Comparison of ENCODE assay signal across 18 cellular contexts in the genomic region with DNA sequence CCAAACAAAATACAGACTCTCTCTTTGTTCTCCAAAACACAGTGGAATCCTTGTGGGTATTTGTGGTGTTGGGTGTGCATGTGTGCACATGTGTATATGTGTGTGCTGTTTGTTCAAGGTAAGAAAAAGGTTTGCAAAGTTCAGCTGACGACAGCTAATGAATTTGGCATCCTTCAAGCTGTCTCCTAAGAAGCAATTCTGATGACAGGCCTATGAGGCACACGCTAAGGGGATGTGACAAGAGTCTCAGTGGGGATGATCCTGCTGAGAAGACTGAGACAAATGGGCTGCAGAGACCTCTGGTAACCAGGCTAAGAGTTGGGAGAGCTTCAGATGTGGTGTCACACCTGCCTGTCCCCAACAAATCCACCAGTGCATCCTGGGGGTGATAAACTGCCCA. TPM values are rescaled to one million over a fixed set of nuclear protein-coding genes. Genes with fewer than 3 reads are reported as not detected.
DNase-seq lines count a peak whose midpoint lies in the region; ATAC-seq, FAIRE-seq and TF ChIP-seq lines count a peak whose summit lies in the region.
"Had no signal": no experiment of that assay in that cellular context is flagged by ENCODE, and none has a peak within 500 bp of the region (broad histone marks: within the 10 kb centered on the region; RNA-seq: fewer than 3 reads in every experiment).

No MANE protein-coding gene starts in this region.

- H3K9me1 ChIP-seq in keratinocyte (ENCODE audit: control insufficient read depth, extremely low read depth, insufficient read depth, low read length): no peaks in the 10 kb centered on the region

- H3K79me2 ChIP-seq in keratinocyte (ENCODE audit: control insufficient read depth, insufficient read depth, low read length): no peaks in the 10 kb centered on the region

- DNase-seq in bronchial epithelial cell (ENCODE audit: low read depth): no peak
- DNase-seq in keratinocyte (ENCODE audit: low read depth, low spot score): no peak
- no peak for DNase-seq in activated T-cell treated with anti-CD3 and anti-CD28 coated beads, Interleukin-2, amount 50 U/mL, for 48 hours
- no peak for DNase-seq in activated naive CD4-positive, alpha-beta T cell (lab: John Stamatoyannopoulos, UW)
- DNase-seq: C1 segment of cervical spinal cord; Calu3; CD4-positive, alpha-beta memory T cell; COR-L47; DMS53; DMS79 treated with DMSO at 0.1 percent for 48 hours; H7; HCEC 1CT had no signal

- no peak overlapping the region for H3K27ac Mint-ChIP-seq in stimulated activated memory B cell treated with anti-CD40 and anti-IgM and Interleukin-4, amounts not matched to agents 10 μg/mL and 1 μg/mL and 100 μg/mL, for 72 hours
- H3K27ac Mint-ChIP-seq: CD4-positive, alpha-beta memory T cell had no signal

- no peak overlapping the region for H3K4me3 Mint-ChIP-seq in stimulated activated memory B cell treated with anti-CD40 and anti-IgM and Interleukin-4, amounts not matched to agents 10 μg/mL and 1 μg/mL and 100 μg/mL, for 72 hours
- H3K4me3 Mint-ChIP-seq: CD4-positive, alpha-beta memory T cell had no signal

- no peak overlapping the region for H3K27ac ChIP-seq in keratinocyte (ENCODE audit: control insufficient read depth, insufficient read depth, low read length)

- H2AFZ ChIP-seq in keratinocyte (ENCODE audit: control insufficient read depth, low read length): no peak overlapping the region

- H3K9me3 ChIP-seq in keratinocyte (ENCODE audit: control insufficient read depth, low read depth, low read length): no peaks in the 10 kb centered on the region

- H3K4me1 ChIP-seq in keratinocyte (ENCODE audit: control insufficient read depth, extremely low read depth, insufficient read depth, low read length): no peaks in the 10 kb centered on the region

- H3K4me3 ChIP-seq in bronchial epithelial cell (ENCODE audit: low read depth, low read length) (no peak overlapping the region), keratinocyte (ENCODE audit: control insufficient read depth in 2 of 3, extremely low read depth in 1 of 3, insufficient read depth in 2 of 3, low read depth in 1 of 3, low read length in 3 of 3) (no peak overlapping the region)

- no peaks in the 10 kb centered on the region for H3K36me3 Mint-ChIP-seq in stimulated activated memory B cell treated with anti-CD40 and anti-IgM and Interleukin-4, amounts not matched to agents 10 μg/mL and 1 μg/mL and 100 μg/mL, for 72 hours
- H3K36me3 Mint-ChIP-seq: CD4-positive, alpha-beta memory T cell had no signal

- H3K27me3 Mint-ChIP-seq in stimulated activated memory B cell treated with anti-CD40 and anti-IgM and Interleukin-4, amounts not matched to agents 10 μg/mL and 1 μg/mL and 100 μg/mL, for 72 hours: peaks cover 31% of the 10 kb centered on the region

- dilution Hi-C loops in keratinocyte (cut with MboI; ENCODE audit: extremely low pct_ligation_motif_present, low sequenced_read_pairs): no loop called here

- H3K36me3 ChIP-seq in bronchial epithelial cell (ENCODE audit: control insufficient read depth, insufficient read depth, low read length) (no peaks in the 10 kb centered on the region), keratinocyte (ENCODE audit: control insufficient read depth in 2 of 2, extremely low read depth in 1 of 2, insufficient read depth in 2 of 2, low read length in 2 of 2) (no peaks in the 10 kb centered on the region)

- peak overlapping the region; percentile 4 for H3K4me2 ChIP-seq in keratinocyte (ENCODE audit: control insufficient read depth, extremely low read depth, insufficient read depth, low read depth, low read length)

- H3K27me3 ChIP-seq in bronchial epithelial cell (ENCODE audit: control insufficient read depth, insufficient read depth, low read length): no peaks in the 10 kb centered on the region
- no peaks in the 10 kb centered on the region for H3K27me3 ChIP-seq in keratinocyte (ENCODE audit: control insufficient read depth, extremely low read depth, insufficient read depth, low read length)

- no peaks in the 10 kb centered on the region for H3K4me1 Mint-ChIP-seq in stimulated activated memory B cell treated with anti-CD40 and anti-IgM and Interleukin-4, amounts not matched to agents 10 μg/mL and 1 μg/mL and 100 μg/mL, for 72 hours
- H3K4me1 Mint-ChIP-seq: CD4-positive, alpha-beta memory T cell had no signal

- H3K9me3 Mint-ChIP-seq in stimulated activated memory B cell treated with anti-CD40 and anti-IgM and Interleukin-4, amounts not matched to agents 10 μg/mL and 1 μg/mL and 100 μg/mL, for 72 hours: peaks cover 4% of the 10 kb centered on the region

- TF ChIP-seq CTCF in bronchial epithelial cell (IDR thresholded peaks at IDR 0.05; ENCODE audit: insufficient read depth, low read length, severe bottlenecking) (no peak), keratinocyte (optimal IDR thresholded peaks at IDR 0.05 in 1 of 3, IDR thresholded peaks at IDR 0.05 in 1 of 3, conservative IDR thresholded peaks at IDR 0.05 in 1 of 3; ENCODE audit: extremely low read depth in 1 of 3, insufficient read depth in 2 of 3, low read length in 3 of 3) (no peak)

- no peaks in the 10 kb centered on the region for H4K20me1 ChIP-seq in keratinocyte (ENCODE audit: control insufficient read depth, extremely low read depth, insufficient read depth, low read length)

- peak; percentile 8 for ATAC-seq in stimulated activated memory B cell treated with anti-CD40 and anti-IgM and Interleukin-4, amounts not matched to agents 10 μg/mL and 1 μg/mL and 100 μg/mL, for 72 hours
- ATAC-seq in HG02938 (IDR thresholded peaks at IDR 0.05; ENCODE audit: unreplicated experiment): no peak

- FAIRE-seq in bronchial epithelial cell (lab: Jason Lieb, UNC) (peak; percentile 13), keratinocyte (lab: Jason Lieb, UNC) (peak; percentile 58)
- FAIRE-seq: G401.6, GM12892, H1 had no signal

- H3K9ac ChIP-seq in keratinocyte (ENCODE audit: control insufficient read depth, extremely low read depth, insufficient read depth, low read length): no peak overlapping the region

RNA-seq across cellular contexts. Expression of a gene that starts 26.5 kb away (rescaled TPM):
- 2.1 and 2.9 TPM in 2 replicates for total RNA-seq in bronchial epithelial cell
- 6.3 to 11.8 TPM (median 9.8 TPM) in 3 replicates for polyA plus RNA-seq in keratinocyte
- 3.0 TPM for polyA plus RNA-seq in keratinocyte (2011; ENCODE audit: low read depth)
- polyA plus RNA-seq in keratinocyte (2011; cell fraction: cytosol; rRNA removed): 9.5 and 11.8 TPM in 2 replicates
- 9.7 and 9.8 TPM in 2 replicates for polyA plus RNA-seq in keratinocyte (2011; cell fraction: nucleus; rRNA removed)
- 3.8 and 7.1 TPM in 2 replicates for polyA plus RNA-seq in keratinocyte (2012; ENCODE audit: low replicate concordance)
- 12.1 to 20.7 TPM (median 19.2 TPM) in 3 replicates for polyA minus RNA-seq in keratinocyte
- polyA minus RNA-seq in keratinocyte (2011; cell fraction: cytosol; rRNA and poly(A)+ RNA removed): 23.6 TPM
- 10.3 and 22.9 TPM in 2 replicates for polyA minus RNA-seq in keratinocyte (2011; cell fraction: nucleus; rRNA and poly(A)+ RNA removed)
- total RNA-seq: A673, Calu3 had no signal
